25 cellular contexts compared by ENCODE assay signal in the genomic region with DNA sequence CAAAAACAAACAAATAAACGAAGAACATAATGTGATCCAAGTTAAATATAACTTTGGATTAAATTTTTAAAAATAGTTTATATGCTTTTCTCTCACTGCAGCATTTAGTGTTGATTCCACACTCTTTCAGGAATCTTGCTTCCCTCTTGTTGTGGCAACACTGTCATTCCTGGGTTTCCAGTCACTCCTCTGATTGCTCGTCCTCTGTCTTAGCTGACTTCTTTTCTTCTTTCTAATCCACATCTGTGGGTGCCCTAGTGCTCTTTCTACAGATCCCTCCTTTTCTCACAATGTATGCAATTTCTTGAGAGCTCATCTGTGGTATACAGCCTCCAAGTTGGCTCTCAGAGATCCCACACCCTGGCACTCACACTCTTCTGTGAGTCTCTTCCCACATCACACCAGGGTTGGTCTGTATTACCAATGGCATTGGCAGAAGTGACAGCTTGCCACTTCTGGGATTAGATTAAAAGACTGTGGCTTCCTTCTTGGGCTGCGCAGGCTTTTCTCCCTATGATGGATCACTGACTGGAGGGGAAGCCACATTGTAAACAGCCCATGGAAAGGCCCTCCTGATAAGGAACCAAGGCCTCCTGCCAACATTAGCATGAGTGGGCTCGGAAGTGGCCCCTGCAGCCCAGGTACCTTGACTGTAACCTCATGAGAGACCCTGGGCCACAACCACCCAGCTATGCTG. TPM values are rescaled to one million over a fixed set of nuclear protein-coding genes. Genes with fewer than 3 reads are reported as not detected.
DNase-seq lines count a peak whose midpoint lies in the region; ATAC-seq and TF ChIP-seq lines count a peak whose summit lies in the region.
"Had no signal": no experiment of that assay in that cellular context is flagged by ENCODE, and none has a peak within 500 bp of the region (broad histone marks: within the 10 kb centered on the region; RNA-seq: fewer than 3 reads in every experiment).

No MANE protein-coding gene starts in this region.

- no peaks in the 10 kb centered on the region for H3K27me3 ChIP-seq in heart right ventricle
- peaks cover 29% of the 10 kb centered on the region for H3K27me3 ChIP-seq in endodermal cell (ENCODE audit: control insufficient read depth, insufficient read depth, low read length, poor library complexity, severe bottlenecking)
- H3K27me3 ChIP-seq in prostate gland (replicated peaks; ENCODE audit: insufficient read depth): no peaks in the 10 kb centered on the region
- no peaks in the 10 kb centered on the region for H3K27me3 ChIP-seq in vagina
- H3K27me3 ChIP-seq: BLaER1 treated with 17β-estradiol and CSF1 and Interleukin-3, amounts not matched to agents 10 nM and 100 nM had no signal

- DNase-seq in heart right ventricle (no peak), Right ventricle myocardium inferior (ENCODE audit: missing footprints) (no peak), endodermal cell (peak; percentile 8), prostate gland (ENCODE audit: low spot score) (no peak), vagina (ENCODE audit: extremely low spot score in 2 of 2) (no peak)
- DNase-seq in stimulated activated CD4-positive, alpha-beta T cell treated with anti-CD3 and anti-CD28 coated beads, Interleukin-4, amount 100 ng/mL, for 24 hours: no peak
- DNase-seq in stimulated activated naive B cell treated with anti-CD40 and anti-IgM and Interleukin-4, amounts not matched to agents 10 μg/mL and 1 μg/mL and 100 μg/mL, for 72 hours: no peak
- DNase-seq: activated CD4-positive, CD25-positive, alpha-beta regulatory T cell; activated CD8-positive, alpha-beta T cell treated with anti-CD3 and anti-CD28 coated beads, Interleukin-2, amount 10 ng/mL, durations not matched to agents 7 days and 5 days; activated naive CD4-positive, alpha-beta T cell treated with anti-CD3 and anti-CD28 coated beads, Interleukin-2, amount 50 U/mL, for 16 hours; activated T-cell treated with anti-CD3 and anti-CD28 coated beads, Interleukin-2, amount 50 U/mL, for 4 hours; foreskin keratinocyte; Kasumi-1; left colon; NCI-H1092 treated with DMSO at 0.1 percent for 48 hours; PC-3; trophoblast cell had no signal

- intact Hi-C loops in heart right ventricle (cut with DNase I): no loop called here
- intact Hi-C loops in Right ventricle myocardium inferior (cut with DNase I): no loop called here
- intact Hi-C loops in prostate gland (cut with DNase I): no loop called here
- intact Hi-C loops in vagina (cut with DNase I): no loop called here

- H3K27me3 Mint-ChIP-seq in endodermal cell (ENCODE audit: insufficient read depth): peaks cover 72% of the 10 kb centered on the region
- H3K27me3 Mint-ChIP-seq in stimulated activated naive B cell treated with anti-CD40 and anti-IgM and Interleukin-4, amounts not matched to agents 10 μg/mL and 1 μg/mL and 100 μg/mL, for 72 hours: no peaks in the 10 kb centered on the region

- H3K4me1 ChIP-seq in heart right ventricle (peaks cover 0 to 36% (median 12%) of the 10 kb centered on the region in 9 donors), endodermal cell (ENCODE audit: control insufficient read depth, insufficient read depth, low read length) (peaks cover 5% of the 10 kb centered on the region), prostate gland (replicated peaks) (peaks cover 5% of the 10 kb centered on the region), vagina (no peaks in the 10 kb centered on the region)
- H3K4me1 ChIP-seq: BLaER1 treated with 17β-estradiol and CSF1 and Interleukin-3, amounts not matched to agents 10 nM and 100 nM; foreskin keratinocyte had no signal

- no peaks in the 10 kb centered on the region for H3K36me3 ChIP-seq in heart right ventricle
- no peaks in the 10 kb centered on the region for H3K36me3 ChIP-seq in endodermal cell (ENCODE audit: control insufficient read depth, insufficient read depth, low read length)
- H3K36me3 ChIP-seq in prostate gland: no peaks in the 10 kb centered on the region
- H3K36me3 ChIP-seq in vagina: no peaks in the 10 kb centered on the region
- H3K36me3 ChIP-seq: BLaER1 treated with 17β-estradiol and CSF1 and Interleukin-3, amounts not matched to agents 10 nM and 100 nM had no signal

- H3K4me3 ChIP-seq in heart right ventricle: no peak overlapping the region
- H3K4me3 ChIP-seq in endodermal cell (ENCODE audit: low read length): no peak overlapping the region
- H3K4me3 ChIP-seq in prostate gland: no peak overlapping the region
- no peak overlapping the region for H3K4me3 ChIP-seq in vagina
- H3K4me3 ChIP-seq: BLaER1 treated with 17β-estradiol and CSF1 and Interleukin-3, amounts not matched to agents 10 nM and 100 nM had no signal

- peaks cover 10% of the 10 kb centered on the region for H3K4me1 Mint-ChIP-seq in endodermal cell
- no peaks in the 10 kb centered on the region for H3K4me1 Mint-ChIP-seq in stimulated activated naive B cell treated with anti-CD40 and anti-IgM and Interleukin-4, amounts not matched to agents 10 μg/mL and 1 μg/mL and 100 μg/mL, for 72 hours

- no peak for TF ChIP-seq CTCF in heart right ventricle (IDR thresholded peaks at IDR 0.05)
- no peak for TF ChIP-seq CTCF in endodermal cell (conservative IDR thresholded peaks at IDR 0.05)
- no peak for TF ChIP-seq CTCF in prostate gland (IDR thresholded peaks at IDR 0.05)
- TF ChIP-seq CTCF in vagina (IDR thresholded peaks at IDR 0.05): no peak

- ATAC-seq in heart right ventricle (peak in 1 of 8 donors; percentile 16), Right ventricle myocardium inferior (no peak), GM21381 (IDR thresholded peaks at IDR 0.05; ENCODE audit: unreplicated experiment) (no peak)
- no peak for ATAC-seq in stimulated activated naive B cell treated with anti-CD40 and anti-IgM and Interleukin-4, amounts not matched to agents 10 μg/mL and 1 μg/mL and 100 μg/mL, for 72 hours (replicated peaks)
- ATAC-seq: activated CD8-positive, alpha-beta T cell treated with anti-CD3 and anti-CD28 coated beads, Interleukin-2, amount 10 ng/mL, durations not matched to agents 7 days and 5 days; activated T-cell treated with anti-CD3 and anti-CD28 coated beads, Interleukin-2, amount 50 U/mL, for 4 hours; left colon; PC-3 had no signal

- H3K9ac ChIP-seq in endodermal cell (ENCODE audit: extremely low read depth, low read length, poor library complexity, severe bottlenecking): no peak overlapping the region
- H3K9ac ChIP-seq: BLaER1 treated with 17β-estradiol and CSF1 and Interleukin-3, amounts not matched to agents 10 nM and 100 nM had no signal

- WGBS in heart right ventricle, 2 donors: 54 to 59% methylated on average over 4 of the region's 4 CpGs
- 79 to 88% methylated on average over 3 to 4 of the region's 4 CpGs for WGBS in endodermal cell (ENCODE audit: insufficient coverage in 1 of 2, insufficient read length in 1 of 2), 2 experiments
- WGBS in prostate gland: 57% methylated on average over 4 of the region's 4 CpGs

- no peak overlapping the region for H3K4me3 Mint-ChIP-seq in endodermal cell
- H3K4me3 Mint-ChIP-seq in stimulated activated naive B cell treated with anti-CD40 and anti-IgM and Interleukin-4, amounts not matched to agents 10 μg/mL and 1 μg/mL and 100 μg/mL, for 72 hours: no peak overlapping the region
- H3K4me3 Mint-ChIP-seq: activated CD8-positive, alpha-beta T cell treated with anti-CD3 and anti-CD28 coated beads, Interleukin-2, amount 10 ng/mL, durations not matched to agents 7 days and 5 days; activated T-cell treated with anti-CD3 and anti-CD28 coated beads, Interleukin-2, amount 50 U/mL, for 4 hours had no signal

- H3K27ac Mint-ChIP-seq in endodermal cell: no peak overlapping the region
- no peak overlapping the region for H3K27ac Mint-ChIP-seq in stimulated activated naive B cell treated with anti-CD40 and anti-IgM and Interleukin-4, amounts not matched to agents 10 μg/mL and 1 μg/mL and 100 μg/mL, for 72 hours
- H3K27ac Mint-ChIP-seq: activated CD8-positive, alpha-beta T cell treated with anti-CD3 and anti-CD28 coated beads, Interleukin-2, amount 10 ng/mL, durations not matched to agents 7 days and 5 days had no signal

- no peaks in the 10 kb centered on the region for H3K9me3 Mint-ChIP-seq in endodermal cell
- peaks cover 0 to 1% of the 10 kb centered on the region in 2 donors for H3K9me3 Mint-ChIP-seq in stimulated activated naive B cell treated with anti-CD40 and anti-IgM and Interleukin-4, amounts not matched to agents 10 μg/mL and 1 μg/mL and 100 μg/mL, for 72 hours
- H3K9me3 Mint-ChIP-seq: activated T-cell treated with anti-CD3 and anti-CD28 coated beads, Interleukin-2, amount 50 U/mL, for 4 hours had no signal

- TF ChIP-seq POLR2A in prostate gland (IDR thresholded peaks at IDR 0.05) (no peak), vagina (IDR thresholded peaks at IDR 0.05) (no peak)

- peak overlapping the region in 8 of 10 donors; percentile 13 to 61 (median 36) for H3K27ac ChIP-seq in heart right ventricle
- no peak overlapping the region for H3K27ac ChIP-seq in endodermal cell (ENCODE audit: low read depth, low read length)
- H3K27ac ChIP-seq in prostate gland: peak overlapping the region; percentile 61 to 64
- H3K27ac ChIP-seq in vagina: peak overlapping the region; percentile 51
- H3K27ac ChIP-seq: BLaER1 treated with 17β-estradiol and CSF1 and Interleukin-3, amounts not matched to agents 10 nM and 100 nM; foreskin keratinocyte had no signal

- H3K9me3 ChIP-seq in heart right ventricle: no peaks in the 10 kb centered on the region
- H3K9me3 ChIP-seq in endodermal cell (ENCODE audit: control insufficient read depth, low read length): no peaks in the 10 kb centered on the region
- H3K9me3 ChIP-seq in prostate gland: no peaks in the 10 kb centered on the region
- H3K9me3 ChIP-seq in vagina: no peaks in the 10 kb centered on the region

- H3K36me3 Mint-ChIP-seq in endodermal cell (ENCODE audit: low read depth): no peaks in the 10 kb centered on the region
- H3K36me3 Mint-ChIP-seq in stimulated activated naive B cell treated with anti-CD40 and anti-IgM and Interleukin-4, amounts not matched to agents 10 μg/mL and 1 μg/mL and 100 μg/mL, for 72 hours: no peaks in the 10 kb centered on the region

RNA-seq across cellular contexts. Expression of a gene that starts 11.5 kb away (rescaled TPM):
- total RNA-seq in heart right ventricle (1 to 10 TPM in 9 of 10 donors, under 1 TPM in 1; 0.93 to 7.5 (median 2.7) TPM), Right ventricle myocardium inferior (5.3 TPM), endodermal cell (not detected), prostate gland (1 to 10 TPM; 3.7 to 5.7 TPM), vagina (19.4 TPM)
- polyA plus RNA-seq in heart right ventricle: 1 to 10 TPM in 1 of 2 donors, under 1 TPM in 1; 0.80 to 3.7 TPM
- not detected for polyA plus RNA-seq in endodermal cell (2013, experiment 1 of 2)
- not detected for polyA plus RNA-seq in endodermal cell (2013, experiment 2 of 2)
- total RNA-seq: A172; activated CD8-positive, alpha-beta T cell treated with anti-CD3 and anti-CD28 coated beads, Interleukin-2, amount 10 ng/mL, durations not matched to agents 7 days and 5 days; activated T-cell treated with anti-CD3 and anti-CD28 coated beads, Interleukin-2, amount 50 U/mL, for 4 hours; chondrocyte; foreskin keratinocyte; H1; PC-3; pulmonary artery endothelial cell; T-helper 1 cell treated with Interleukin-12 subunit alpha and Interleukin-12 subunit beta and Interleukin-4 antibody, amounts not matched to agents 30 ng/mL and 1 ng/mL, for 36 hours had no signal
- polyA plus RNA-seq: foreskin keratinocyte, H1 had no signal

RNA-seq across cellular contexts. Expression of a gene that starts 42.0 kb away (rescaled TPM):
- not detected for total RNA-seq in heart right ventricle
- polyA plus RNA-seq in heart right ventricle: not detected
- not detected for total RNA-seq in Right ventricle myocardium inferior
- total RNA-seq in endodermal cell: not detected
- polyA plus RNA-seq in endodermal cell (2013, experiment 1 of 2): not detected
- polyA plus RNA-seq in endodermal cell (2013, experiment 2 of 2): not detected
- not detected for total RNA-seq in prostate gland
- not detected for total RNA-seq in vagina
- total RNA-seq: A172, G401, H1, left colon, PC-3 had no signal
- polyA plus RNA-seq: foreskin keratinocyte, H1 had no signal
